In genomic region chr16:48062681-48063080, GRCh38 we compare ENCODE assay signal across 34 cellular contexts.
"Had no signal": no experiment of that assay in that cellular context is flagged by ENCODE, and none has a peak within 500 bp of the region (broad histone marks: within the 10 kb centered on the region; RNA-seq: fewer than 3 reads in every experiment).

No MANE protein-coding gene starts in this region.

- H3K36me3 ChIP-seq: MG63 had no signal

- H3K9me3 ChIP-seq: MG63 had no signal

- H3K4me3 ChIP-seq: MG63 had no signal

- H3K4me2 ChIP-seq: KMS-11 had no signal

- H3K9ac ChIP-seq: KMS-11 had no signal

- H3K27me3 ChIP-seq: MG63 had no signal

- H3K27ac ChIP-seq: KMS-11 had no signal

- DNase-seq: Karpas-422, Kasumi-1, KG1, MG63, MM.1S, MV-4-11, NCI-H1048, NCI-H1092, NCI-H1092 treated with DMSO at 0.1 percent for 48 hours, NCI-H1105, NCI-H1105 treated with DMSO at 0.1 percent for 48 hours, NCI-H1417, NCI-H1417 treated with DMSO at 0.1 percent for 48 hours, NCI-H1436, NCI-H1436 treated with DMSO at 0.1 percent for 48 hours, NCI-H146, NCI-H1694, NCI-H1694 treated with DMSO at 0.1 percent for 48 hours, NCI-H187, NCI-H187 treated with DMSO at 0.1 percent for 48 hours, NCI-H1930, NCI-H2029, NCI-H2029 treated with DMSO at 0.1 percent for 48 hours, NCI-H2081, NCI-H2081 treated with DMSO at 0.1 percent for 48 hours, NCI-H2107, NCI-H2171, NCI-H2171 treated with DMSO at 0.1 percent for 48 hours, NCI-H2227 treated with DMSO at 0.1 percent for 48 hours, NCI-H226, NCI-H345, NCI-H446, NCI-H446 treated with DMSO at 0.1 percent for 48 hours had no signal
